19 cellular contexts compared by ENCODE assay signal in genomic region chr19:44548736-44549135, GRCh38. TPM values are rescaled to one million over a fixed set of nuclear protein-coding genes. Genes with fewer than 3 reads are reported as not detected.
DNase-seq lines count a peak whose midpoint lies in the region; ATAC-seq, FAIRE-seq and TF ChIP-seq lines count a peak whose summit lies in the region.
"Had no signal": no experiment of that assay in that cellular context is flagged by ENCODE, and none has a peak within 500 bp of the region (broad histone marks: within the 10 kb centered on the region; RNA-seq: fewer than 3 reads in every experiment).

No MANE protein-coding gene starts in this region.

- peaks cover 7 to 17% of the 10 kb centered on the region in 2 donors for H3K9me3 Mint-ChIP-seq in stimulated activated naive B cell treated with anti-CD40 and anti-IgM and Interleukin-4, amounts not matched to agents 10 μg/mL and 1 μg/mL and 100 μg/mL, for 72 hours

- no peak for FAIRE-seq in HTR-8/SVneo (lab: Jason Lieb, UNC)

- no peak overlapping the region for H3K4me3 ChIP-seq in astrocyte of the spinal cord (ENCODE audit: low read depth, low read length)
- no peak overlapping the region for H3K4me3 ChIP-seq in kidney epithelial cell (ENCODE audit: low read depth, low read length)
- H3K4me3 ChIP-seq: adrenal gland, prostate gland had no signal

- no peaks in the 10 kb centered on the region for H3K36me3 ChIP-seq in kidney epithelial cell (ENCODE audit: control insufficient read depth, insufficient read depth, low read length)
- H3K36me3 ChIP-seq: adrenal gland, prostate gland had no signal

- no peak overlapping the region for H3K27ac Mint-ChIP-seq in stimulated activated naive B cell treated with anti-CD40 and anti-IgM and Interleukin-4, amounts not matched to agents 10 μg/mL and 1 μg/mL and 100 μg/mL, for 72 hours
- H3K27ac Mint-ChIP-seq: activated CD4-positive, alpha-beta memory T cell treated with anti-CD3 and anti-CD28 coated beads, Interleukin-2, amount 10 ng/mL, durations not matched to agents 7 days and 5 days; activated T-helper 1 cell treated with anti-CD3 and anti-CD28 coated beads, Interleukin-12 subunit alpha, Interleukin-12 subunit beta, Interleukin-2, Interleukin-4 antibody, amounts not matched to agents 30 ng/mL and 10 ng/mL and 1 ng/mL, durations not matched to agents 14 hours and 24 hours and 36 hours; naive B cell had no signal

- no peaks in the 10 kb centered on the region for H3K27me3 ChIP-seq in kidney epithelial cell (ENCODE audit: control insufficient read depth, insufficient read depth, low read length)
- H3K27me3 ChIP-seq: adrenal gland had no signal

- peak; percentile 28 for DNase-seq in AG20443 (ENCODE audit: low spot score)
- DNase-seq in HTR-8/SVneo (ENCODE audit: insufficient read length, low spot score), result peak; percentile 25
- DNase-seq in astrocyte of the spinal cord (ENCODE audit: low read depth, low spot score), result peak; percentile 41
- peak; percentile 61 for DNase-seq in kidney epithelial cell (ENCODE audit: low read depth)
- no peak for DNase-seq in amygdala (lab: John Stamatoyannopoulos, UW)
- no peak for DNase-seq in stimulated activated naive B cell treated with anti-CD40 and anti-IgM and Interleukin-4, amounts not matched to agents 10 μg/mL and 1 μg/mL and 100 μg/mL, for 72 hours
- DNase-seq in foreskin melanocyte, result no peak
- DNase-seq: activated CD4-positive, alpha-beta memory T cell treated with anti-CD3 and anti-CD28 coated beads, Interleukin-2, amount 10 ng/mL, durations not matched to agents 7 days and 5 days; adrenal gland; naive B cell; NCI-H2081; NCI-H69; stimulated activated CD4-positive, alpha-beta T cell treated with anti-CD3 and anti-CD28 coated beads, Interleukin-15, amount 100 ng/mL, for 24 hours had no signal

- H3K36me3 Mint-ChIP-seq in stimulated activated naive B cell treated with anti-CD40 and anti-IgM and Interleukin-4, amounts not matched to agents 10 μg/mL and 1 μg/mL and 100 μg/mL, for 72 hours, result peaks cover 0 to 3% of the 10 kb centered on the region in 2 donors

- no peak overlapping the region for H3K4me3 Mint-ChIP-seq in stimulated activated naive B cell treated with anti-CD40 and anti-IgM and Interleukin-4, amounts not matched to agents 10 μg/mL and 1 μg/mL and 100 μg/mL, for 72 hours
- H3K4me3 Mint-ChIP-seq: activated CD4-positive, alpha-beta memory T cell treated with anti-CD3 and anti-CD28 coated beads, Interleukin-2, amount 10 ng/mL, durations not matched to agents 7 days and 5 days; activated T-helper 1 cell treated with anti-CD3 and anti-CD28 coated beads, Interleukin-12 subunit alpha, Interleukin-12 subunit beta, Interleukin-2, Interleukin-4 antibody, amounts not matched to agents 30 ng/mL and 10 ng/mL and 1 ng/mL, durations not matched to agents 14 hours and 24 hours and 36 hours; naive B cell had no signal

- in situ Hi-C loops in astrocyte of the spinal cord (cut with HindIII; ENCODE audit: low sequenced_read_pairs), result no loop called here

- no peaks in the 10 kb centered on the region for H3K4me1 Mint-ChIP-seq in stimulated activated naive B cell treated with anti-CD40 and anti-IgM and Interleukin-4, amounts not matched to agents 10 μg/mL and 1 μg/mL and 100 μg/mL, for 72 hours
- H3K4me1 Mint-ChIP-seq: activated CD4-positive, alpha-beta memory T cell treated with anti-CD3 and anti-CD28 coated beads, Interleukin-2, amount 10 ng/mL, durations not matched to agents 7 days and 5 days; naive B cell had no signal

- TF ChIP-seq CTCF in astrocyte of the spinal cord (IDR thresholded peaks at IDR 0.05; ENCODE audit: low read depth, low read length) (no peak), kidney epithelial cell (IDR thresholded peaks at IDR 0.05; ENCODE audit: insufficient read depth, low read length, poor library complexity, severe bottlenecking) (no peak)

- peaks cover 8 to 27% of the 10 kb centered on the region in 2 donors for H3K27me3 Mint-ChIP-seq in stimulated activated naive B cell treated with anti-CD40 and anti-IgM and Interleukin-4, amounts not matched to agents 10 μg/mL and 1 μg/mL and 100 μg/mL, for 72 hours
- H3K27me3 Mint-ChIP-seq: activated CD4-positive, alpha-beta memory T cell treated with anti-CD3 and anti-CD28 coated beads, Interleukin-2, amount 10 ng/mL, durations not matched to agents 7 days and 5 days had no signal

- ATAC-seq in stimulated activated naive B cell treated with anti-CD40 and anti-IgM and Interleukin-4, amounts not matched to agents 10 μg/mL and 1 μg/mL and 100 μg/mL, for 72 hours (replicated peaks), result no peak
- no peak for ATAC-seq in GM21526 (IDR thresholded peaks at IDR 0.05; ENCODE audit: low FRiP score, unreplicated experiment)

RNA-seq across cellular contexts. Expression of gene CEACAM20, which starts 19.3 kb away (rescaled TPM):
- total RNA-seq in kidney epithelial cell, result not detected in 2 replicates
- total RNA-seq: activated CD4-positive, alpha-beta memory T cell treated with anti-CD3 and anti-CD28 coated beads, Interleukin-2, amount 10 ng/mL, durations not matched to agents 7 days and 5 days; activated T-helper 1 cell treated with anti-CD3 and anti-CD28 coated beads, Interleukin-12 subunit alpha, Interleukin-12 subunit beta, Interleukin-2, Interleukin-4 antibody, amounts not matched to agents 30 ng/mL and 10 ng/mL and 1 ng/mL, durations not matched to agents 14 hours and 24 hours and 36 hours; dermis microvascular lymphatic vessel endothelial cell; lower leg skin; subcutaneous adipose tissue had no signal

RNA-seq across cellular contexts. Expression of gene ZNF180, which starts 48.4 kb away (rescaled TPM):
- 6.0 and 16.6 TPM in 2 replicates for total RNA-seq in kidney epithelial cell

Comparison
In these comparisons a context has a peak if more than half of its experiments do, and no peak if none do; other contexts are left out.
1. DNase-seq: peak in AG20443 (single experiment), HTR-8/SVneo (single experiment), astrocyte of the spinal cord (single experiment) and kidney epithelial cell (single experiment); none in amygdala (0 of 56), stimulated activated naive B cell treated with anti-CD40 and anti-IgM and Interleukin-4, amounts not matched to agents 10 μg/mL and 1 μg/mL and 100 μg/mL, for 72 hours (single experiment) and foreskin melanocyte (single experiment).